Comparison of ENCODE assay signal across 30 cellular contexts in genomic region chr3:149892371-149892770, GRCh38.
"Had no signal": no experiment of that assay in that cellular context is flagged by ENCODE, and none has a peak within 500 bp of the region (broad histone marks: within the 10 kb centered on the region; RNA-seq: fewer than 3 reads in every experiment).

No MANE protein-coding gene starts in this region.

- ATAC-seq: activated CD8-positive, alpha-beta T cell treated with anti-CD3 and anti-CD28 coated beads for 36 hours; activated naive CD4-positive, alpha-beta T cell treated with anti-CD3 and anti-CD28 coated beads, Interleukin-2, amount 50 U/mL, for 72 hours; activated T-cell treated with anti-CD3 and anti-CD28 coated beads, Interleukin-2, amount 50 U/mL, for 4 hours; activated T-cell treated with anti-CD3 and anti-CD28 coated beads, Interleukin-2, amount 50 U/mL, for 72 hours; activated T-helper 17 cell treated with anti-CD3 and anti-CD28 coated beads, Interleukin-2, amount 50 U/mL, for 72 hours had no signal

- H3K27ac ChIP-seq: adrenal gland, cardiac muscle cell, VCaP had no signal

- H3K4me3 ChIP-seq: adrenal gland, cardiac muscle cell had no signal

- DNase-seq: activated B cell treated with CpG ODN at 0.5 μM for 24 hours; activated CD4-positive, alpha-beta memory T cell treated with anti-CD3 and anti-CD28 coated beads for 36 hours; activated CD4-positive, alpha-beta T cell treated with anti-CD3 and anti-CD28 coated beads for 4 hours; activated CD4-positive, alpha-beta T cell treated with anti-CD3 and anti-CD28 coated beads, Interleukin-2, amount 10 ng/mL, durations not matched to agents 24 days and 14 days; activated CD4-positive, alpha-beta T cell treated with anti-CD3 and anti-CD28 coated beads, Interleukin-2, amount 50 U/mL, for 1 hour; activated CD4-positive, alpha-beta T cell treated with anti-CD3 and anti-CD28 coated beads, Interleukin-2, amount 50 U/mL, for 4 hours; activated CD4-positive, CD25-positive, alpha-beta regulatory T cell treated with anti-CD3 and anti-CD28 coated beads, Interleukin-2, amount 50 U/mL, for 72 hours; activated CD8-positive, alpha-beta memory T cell treated with anti-CD3 and anti-CD28 coated beads, Interleukin-2, amount 50 U/mL, for 4 hours; activated CD8-positive, alpha-beta T cell treated with anti-CD3 and anti-CD28 coated beads for 36 hours; activated effector memory CD4-positive, alpha-beta T cell treated with anti-CD3 and anti-CD28 coated beads, Interleukin-2, amount 50 U/mL, for 16 hours; activated gamma-delta T cell treated with Interleukin-2 at 50 U/mL for 16 hours; activated naive CD4-positive, alpha-beta T cell; activated naive CD4-positive, alpha-beta T cell treated with anti-CD3 and anti-CD28 coated beads for 36 hours; activated naive CD4-positive, alpha-beta T cell treated with anti-CD3 and anti-CD28 coated beads, Interleukin-2, amount 50 U/mL, for 16 hours; activated naive CD8-positive, alpha-beta T cell treated with anti-CD3 and anti-CD28 coated beads for 36 hours; activated T-cell treated with anti-CD3 and anti-CD28 coated beads for 4 hours; activated T-cell treated with anti-CD3 and anti-CD28 coated beads, Interleukin-2, amount 50 U/mL, for 1 hour; activated T-cell treated with anti-CD3 and anti-CD28 coated beads, Interleukin-2, amount 50 U/mL, for 4 hours; activated T-cell treated with anti-CD3 and anti-CD28 coated beads, Interleukin-2, amount 50 U/mL, for 72 hours; adrenal gland; amniotic stem cell; caudate nucleus; cerebellar nuclear complex; T-helper 1 cell; T-helper 2 cell; T-helper 9 cell had no signal

- H3K27me3 ChIP-seq: adrenal gland, cardiac muscle cell had no signal

- H3K9me3 ChIP-seq: adrenal gland had no signal

- H3K36me3 ChIP-seq: adrenal gland, cardiac muscle cell had no signal
